In the genomic region with DNA sequence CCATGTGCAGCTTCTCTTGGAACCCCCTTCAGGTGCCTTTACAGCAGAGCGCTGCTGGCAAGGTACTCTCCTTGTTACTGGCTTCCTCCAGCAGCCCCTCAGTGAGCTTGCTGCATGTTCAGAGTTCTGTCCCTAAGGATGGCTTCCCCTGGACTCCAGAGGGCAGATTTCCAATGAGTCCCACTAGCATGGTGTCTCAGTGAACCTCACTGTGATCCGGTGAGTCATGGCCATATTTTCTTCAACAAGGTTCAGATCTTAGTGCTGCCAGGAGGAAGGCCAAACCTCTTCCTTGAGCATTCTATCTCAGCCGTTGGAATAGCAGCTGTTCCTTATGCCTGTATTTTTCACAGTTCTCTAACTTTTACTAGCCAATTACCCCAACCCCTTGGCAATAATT, we compare ENCODE assay signal across 15 cellular contexts.
DNase-seq lines count a peak whose midpoint lies in the region; ATAC-seq and TF ChIP-seq lines count a peak whose summit lies in the region.
"Had no signal": no experiment of that assay in that cellular context is flagged by ENCODE, and none has a peak within 500 bp of the region (broad histone marks: within the 10 kb centered on the region; RNA-seq: fewer than 3 reads in every experiment).

No MANE protein-coding gene starts in this region.

- H3K9me3 ChIP-seq in AG04450 (ENCODE audit: control insufficient read depth, insufficient read depth, low read length) (no peaks in the 10 kb centered on the region), prostate gland (no peaks in the 10 kb centered on the region)
- H3K9me3 ChIP-seq: SJSA1 had no signal

- H3K36me3 ChIP-seq in prostate gland = no peaks in the 10 kb centered on the region
- H3K36me3 ChIP-seq: SJSA1 had no signal

- TF ChIP-seq POLR2A in prostate gland (IDR thresholded peaks at IDR 0.05) = no peak

- no peaks in the 10 kb centered on the region for H3K27me3 Mint-ChIP-seq in activated T-helper 2 cell treated with anti-CD3 and anti-CD28 coated beads, Interferon-gamma antibody, Interleukin-2, Interleukin-4, amounts not matched to agents 10 μg/mL and 5 μg/mL and 100 μg/mL, durations not matched to agents 14 hours and 24 hours and 36 hours (ENCODE audit: low read depth)

- H3K4me1 Mint-ChIP-seq in activated T-helper 2 cell treated with anti-CD3 and anti-CD28 coated beads, Interferon-gamma antibody, Interleukin-2, Interleukin-4, amounts not matched to agents 10 μg/mL and 5 μg/mL and 100 μg/mL, durations not matched to agents 14 hours and 24 hours and 36 hours (ENCODE audit: low read depth) = peaks cover 10% of the 10 kb centered on the region

- no peak overlapping the region for H3K27ac Mint-ChIP-seq in activated T-helper 2 cell treated with anti-CD3 and anti-CD28 coated beads, Interferon-gamma antibody, Interleukin-2, Interleukin-4, amounts not matched to agents 10 μg/mL and 5 μg/mL and 100 μg/mL, durations not matched to agents 14 hours and 24 hours and 36 hours

- H3K27ac ChIP-seq in AG04450 (ENCODE audit: low read depth, low read length) = no peak overlapping the region
- H3K27ac ChIP-seq in prostate gland = no peak overlapping the region
- H3K27ac ChIP-seq: parathyroid adenoma, SJSA1, VCaP had no signal

- TF ChIP-seq CTCF in AG04450 (IDR thresholded peaks at IDR 0.05; ENCODE audit: low read depth, low read length) = peak; percentile 12; the same call in 1 of the 2 replicates
- TF ChIP-seq CTCF in astrocyte of the spinal cord (IDR thresholded peaks at IDR 0.05; ENCODE audit: low read depth, low read length) = no peak
- no peak for TF ChIP-seq CTCF in prostate gland (IDR thresholded peaks at IDR 0.05)

- CTCF ChIA-PET in AG04450 (lab: Charles Lee) = no interaction called here

- in situ Hi-C loops in astrocyte of the spinal cord (cut with HindIII; ENCODE audit: low sequenced_read_pairs) = no loop called here

- 59% methylated on average over 3 of the region's 3 CpGs for WGBS in prostate gland

- no peaks in the 10 kb centered on the region for H3K4me1 ChIP-seq in prostate gland (replicated peaks)
- H3K4me1 ChIP-seq: parathyroid adenoma had no signal

- H3K4me3 Mint-ChIP-seq in activated T-helper 2 cell treated with anti-CD3 and anti-CD28 coated beads, Interferon-gamma antibody, Interleukin-2, Interleukin-4, amounts not matched to agents 10 μg/mL and 5 μg/mL and 100 μg/mL, durations not matched to agents 14 hours and 24 hours and 36 hours (ENCODE audit: low read depth) = no peak overlapping the region

- H3K9me3 Mint-ChIP-seq in activated T-helper 2 cell treated with anti-CD3 and anti-CD28 coated beads, Interferon-gamma antibody, Interleukin-2, Interleukin-4, amounts not matched to agents 10 μg/mL and 5 μg/mL and 100 μg/mL, durations not matched to agents 14 hours and 24 hours and 36 hours = no peaks in the 10 kb centered on the region

- ATAC-seq in stimulated activated naive CD8-positive, alpha-beta T cell treated with anti-CD3 and anti-CD28 coated beads, Interleukin-15, Interleukin-2, amounts not matched to agents 100 U/mL and 50 U/mL, for 24 hours = no peak

- no peaks in the 10 kb centered on the region for H3K27me3 ChIP-seq in AG04450 (ENCODE audit: control insufficient read depth, insufficient read depth, low read length)
- no peaks in the 10 kb centered on the region for H3K27me3 ChIP-seq in prostate gland (replicated peaks; ENCODE audit: insufficient read depth)
- H3K27me3 ChIP-seq: SJSA1 had no signal

- no peak for DNase-seq in AG04450 (ENCODE audit: low read depth, low spot score)
- DNase-seq in HCEC 1CT = peak; percentile 73
- DNase-seq in astrocyte of the spinal cord (ENCODE audit: low read depth, low spot score) = peak; percentile 55
- peak; percentile 15 for DNase-seq in iPS-NIHi7 (ENCODE audit: extremely low spot score)
- no peak for DNase-seq in stimulated activated naive CD8-positive, alpha-beta T cell treated with anti-CD3 and anti-CD28 coated beads, Interleukin-15, Interleukin-2, amounts not matched to agents 100 U/mL and 50 U/mL, for 24 hours
- no peak for DNase-seq in activated T-helper 2 cell treated with anti-CD3 and anti-CD28 coated beads, Interferon-gamma antibody, Interleukin-2, Interleukin-4, amounts not matched to agents 10 μg/mL and 5 μg/mL and 100 μg/mL, durations not matched to agents 14 hours and 24 hours and 36 hours (ENCODE audit: low spot score)
- no peak for DNase-seq in MV-4-11 (lab: John Stamatoyannopoulos, UW)
- DNase-seq in prostate gland (ENCODE audit: low spot score) = no peak
- DNase-seq: amygdala; Kasumi-1; stimulated activated CD4-positive, alpha-beta T cell treated with anti-CD3 and anti-CD28 coated beads, Interleukin-4, amount 100 ng/mL, for 4 hours; stimulated activated naive CD4-positive, alpha-beta T cell treated with Interleukin-2 at 50 U/mL for 16 hours had no signal

- POLR2A ChIA-PET in AG04450 (lab: Yijun Ruan, JAX) = no interaction called here

- H3K36me3 Mint-ChIP-seq in activated T-helper 2 cell treated with anti-CD3 and anti-CD28 coated beads, Interferon-gamma antibody, Interleukin-2, Interleukin-4, amounts not matched to agents 10 μg/mL and 5 μg/mL and 100 μg/mL, durations not matched to agents 14 hours and 24 hours and 36 hours (ENCODE audit: low read depth) = peaks cover 10% of the 10 kb centered on the region

- H3K4me3 ChIP-seq in AG04450 (ENCODE audit: low read depth, low read length) = no peak overlapping the region
- H3K4me3 ChIP-seq in astrocyte of the spinal cord (ENCODE audit: low read depth, low read length) = no peak overlapping the region
- no peak overlapping the region for H3K4me3 ChIP-seq in prostate gland
- H3K4me3 ChIP-seq: SJSA1 had no signal

- intact Hi-C loops in activated T-helper 2 cell treated with anti-CD3 and anti-CD28 coated beads, Interferon-gamma antibody, Interleukin-2, Interleukin-4, amounts not matched to agents 10 μg/mL and 5 μg/mL and 100 μg/mL, durations not matched to agents 14 hours and 24 hours and 36 hours (cut with micrococcal nuclease) = no loop called here
- intact Hi-C loops in prostate gland (cut with DNase I) = loop anchor here (10.0 kb wide), 1 partner anchor 90 kb away; no protein-coding TSS in a partner anchor

Comparison
In these comparisons a context has a peak if more than half of its experiments do, and no peak if none do; other contexts are left out.
1. DNase-seq: peak in HCEC 1CT (single experiment), astrocyte of the spinal cord (single experiment) and iPS-NIHi7 (single experiment); none in AG04450 (single experiment), stimulated activated naive CD8-positive, alpha-beta T cell treated with anti-CD3 and anti-CD28 coated beads, Interleukin-15, Interleukin-2, amounts not matched to agents 100 U/mL and 50 U/mL, for 24 hours (single experiment), activated T-helper 2 cell treated with anti-CD3 and anti-CD28 coated beads, Interferon-gamma antibody, Interleukin-2, Interleukin-4, amounts not matched to agents 10 μg/mL and 5 μg/mL and 100 μg/mL, durations not matched to agents 14 hours and 24 hours and 36 hours (single experiment), MV-4-11 (single experiment) and prostate gland (single experiment).